In the genomic region with DNA sequence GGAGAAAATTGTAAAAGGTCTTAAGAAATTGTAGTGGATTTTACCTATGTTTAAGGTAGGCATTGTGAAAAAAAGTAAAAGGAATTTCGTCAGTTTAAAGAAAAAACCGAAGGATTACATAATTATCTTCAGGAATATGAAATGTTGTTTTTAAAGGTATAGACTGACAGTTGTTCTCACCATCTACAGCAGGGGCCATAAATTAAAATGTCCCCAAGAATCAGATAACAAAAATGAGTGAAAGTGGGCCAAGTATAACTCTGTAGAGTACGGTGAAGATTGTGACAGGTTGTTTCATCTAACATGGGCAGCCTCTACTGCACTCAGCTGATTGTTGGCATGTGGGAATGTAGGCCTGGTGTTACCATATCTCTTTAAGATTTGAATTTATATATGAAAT, we compare ENCODE assay signal across 36 cellular contexts. TPM values are rescaled to one million over a fixed set of nuclear protein-coding genes. Genes with fewer than 3 reads are reported as not detected.
A peak's percentile ranks its signal among the peaks of the same experiment; 100 is the strongest.
DNase-seq lines count a peak whose midpoint lies in the region; ATAC-seq, FAIRE-seq and TF ChIP-seq lines count a peak whose summit lies in the region.
"Had no signal": no experiment of that assay in that cellular context is flagged by ENCODE, and none has a peak within 500 bp of the region (broad histone marks: within the 10 kb centered on the region; RNA-seq: fewer than 3 reads in every experiment).

No MANE protein-coding gene starts in this region.

- no peaks in the 10 kb centered on the region for H3K27me3 Mint-ChIP-seq in CD8-positive, alpha-beta T cell (ENCODE audit: low read depth)
- H3K27me3 Mint-ChIP-seq in memory B cell = no peaks in the 10 kb centered on the region
- H3K27me3 Mint-ChIP-seq: B cell; CD4-positive, alpha-beta memory T cell; CD4-positive, alpha-beta T cell; CD4-positive, CD25-positive, alpha-beta regulatory T cell; CD8-positive, alpha-beta memory T cell had no signal

- H3K9ac ChIP-seq in K562 (ENCODE audit: insufficient read depth in 1 of 2, low read depth in 2 of 2, low read length in 2 of 2) = no peak overlapping the region
- no peak overlapping the region for H3K9ac ChIP-seq in trophoblast cell (ENCODE audit: low read length)
- H3K9ac ChIP-seq: BLaER1; BLaER1 treated with 17β-estradiol and CSF1 and Interleukin-3, amounts not matched to agents 10 nM and 100 nM had no signal

- no peaks in the 10 kb centered on the region for H3K79me2 ChIP-seq in K562 (ENCODE audit: control insufficient read depth, insufficient read depth, low read length)
- H3K79me2 ChIP-seq in trophoblast cell (ENCODE audit: control insufficient read depth, insufficient read depth, low read length, poor library complexity) = no peaks in the 10 kb centered on the region

- H3K14ac ChIP-seq in trophoblast cell (ENCODE audit: low read length) = no peak overlapping the region

- H3K9me3 Mint-ChIP-seq in CD8-positive, alpha-beta T cell = no peaks in the 10 kb centered on the region
- no peaks in the 10 kb centered on the region for H3K9me3 Mint-ChIP-seq in memory B cell
- H3K9me3 Mint-ChIP-seq: CD14-positive monocyte; CD4-positive, alpha-beta memory T cell; CD4-positive, alpha-beta T cell; CD4-positive, CD25-positive, alpha-beta regulatory T cell; CD8-positive, alpha-beta memory T cell had no signal

- H3K27ac Mint-ChIP-seq in CD8-positive, alpha-beta T cell = peak overlapping the region; percentile 62
- peak overlapping the region; percentile 54 for H3K27ac Mint-ChIP-seq in memory B cell
- H3K27ac Mint-ChIP-seq: B cell; CD14-positive monocyte; CD4-positive, alpha-beta T cell had no signal

- peaks cover 65% of the 10 kb centered on the region for H3K36me3 Mint-ChIP-seq in CD8-positive, alpha-beta T cell
- H3K36me3 Mint-ChIP-seq in memory B cell = peaks cover 28% of the 10 kb centered on the region

- H3K4me3 ChIP-seq in CD8-positive, alpha-beta T cell (ENCODE audit: low read depth, low read length) = no peak overlapping the region
- no peak overlapping the region for H3K4me3 ChIP-seq in K562
- H3K4me3 ChIP-seq in trophoblast cell (ENCODE audit: low read depth, low read length) = no peak overlapping the region
- H3K4me3 ChIP-seq: A549; BLaER1; BLaER1 treated with 17β-estradiol and CSF1 and Interleukin-3, amounts not matched to agents 10 nM and 100 nM had no signal

- no peak for ATAC-seq in CD8-positive, alpha-beta T cell
- ATAC-seq in K562 (no peak), memory B cell (ENCODE audit: low read depth) (no peak), HG02759 (IDR thresholded peaks at IDR 0.05; ENCODE audit: unreplicated experiment) (no peak)
- ATAC-seq: A549 had no signal

- no peak for TF ChIP-seq CTCF in CD8-positive, alpha-beta T cell (IDR thresholded peaks at IDR 0.05)
- TF ChIP-seq CTCF in K562 (IDR thresholded peaks at IDR 0.05 in 2 of 3, conservative IDR thresholded peaks at IDR 0.05 in 1 of 3; ENCODE audit: insufficient read depth in 2 of 3, low read depth in 1 of 3, low read length in 3 of 3) = no peak

- no peak overlapping the region for H3K4me2 ChIP-seq in K562 (ENCODE audit: insufficient read depth, low read length)
- H3K4me2 ChIP-seq in trophoblast cell (ENCODE audit: low read length) = no peak overlapping the region
- H3K4me2 ChIP-seq: A549; BLaER1; BLaER1 treated with 17β-estradiol and CSF1 and Interleukin-3, amounts not matched to agents 10 nM and 100 nM had no signal

- H3K4me3 Mint-ChIP-seq in CD8-positive, alpha-beta T cell = no peak overlapping the region
- no peak overlapping the region for H3K4me3 Mint-ChIP-seq in memory B cell
- H3K4me3 Mint-ChIP-seq: B cell; CD14-positive monocyte; CD4-positive, alpha-beta memory T cell; CD4-positive, alpha-beta T cell; CD4-positive, CD25-positive, alpha-beta regulatory T cell; CD8-positive, alpha-beta memory T cell had no signal

- peaks cover 30% of the 10 kb centered on the region for H3K36me3 ChIP-seq in CD8-positive, alpha-beta T cell (ENCODE audit: insufficient read depth, low read length)
- H3K36me3 ChIP-seq in K562 (ENCODE audit: control insufficient read depth, insufficient read depth, low read length) = peaks cover 49% of the 10 kb centered on the region; the same call in 1 of the 3 replicates
- peaks cover 16 to 29% of the 10 kb centered on the region in 2 experiments for H3K36me3 ChIP-seq in trophoblast cell (ENCODE audit: control insufficient read depth in 1 of 2, insufficient read depth in 2 of 2, low read length in 2 of 2)

- POLR2A ChIA-PET in CD8-positive, alpha-beta T cell (lab: Charles Lee) = interaction anchor here (1.4 kb wide), 1 partner anchor 37 kb away, joined by 3 read pairs; no protein-coding TSS in a partner anchor
- POLR2A ChIA-PET in K562 (lab: Yijun Ruan, JAX) = no interaction called here

- H3K27me3 ChIP-seq in CD8-positive, alpha-beta T cell (ENCODE audit: insufficient read depth, low read length) = no peaks in the 10 kb centered on the region
- no peaks in the 10 kb centered on the region for H3K27me3 ChIP-seq in K562 (ENCODE audit: control insufficient read depth in 2 of 2, insufficient read depth in 2 of 2, low read length in 2 of 2)
- H3K27me3 ChIP-seq in trophoblast cell (ENCODE audit: insufficient read depth, low read length) = no peaks in the 10 kb centered on the region
- H3K27me3 ChIP-seq: BE2C; BLaER1; BLaER1 treated with 17β-estradiol and CSF1 and Interleukin-3, amounts not matched to agents 10 nM and 100 nM had no signal

- 31% methylated on average over 3 of the region's 3 CpGs for WGBS in K562 (ENCODE audit: insufficient coverage, low coverage, missing lambda C conversion rate)
- no CpG with 5 or more reads among the region's 3 CpGs for WGBS in trophoblast cell (ENCODE audit: extremely low coverage, insufficient coverage, insufficient read length)

- in situ Hi-C loops in K562 (cut with MboI) = no loop called here

- H2BK12ac ChIP-seq in trophoblast cell (ENCODE audit: low read length) = no peak overlapping the region

- no peak overlapping the region for H3K18ac ChIP-seq in trophoblast cell (ENCODE audit: low read length)

- H3K79me1 ChIP-seq in trophoblast cell (ENCODE audit: low read length) = no peaks in the 10 kb centered on the region

- no peak overlapping the region for H3K27ac ChIP-seq in CD8-positive, alpha-beta T cell (ENCODE audit: low read depth, low read length)
- no peak overlapping the region for H3K27ac ChIP-seq in K562 (ENCODE audit: extremely low read depth, low read depth, low read length)
- H3K27ac ChIP-seq in trophoblast cell (ENCODE audit: low read depth, low read length) = no peak overlapping the region
- H3K27ac ChIP-seq: 22Rv1; A549; BLaER1; BLaER1 treated with 17β-estradiol and CSF1 and Interleukin-3, amounts not matched to agents 10 nM and 100 nM; C4-2B had no signal

- no peaks in the 10 kb centered on the region for H4K20me1 ChIP-seq in K562 (replicated peaks; ENCODE audit: control insufficient read depth, insufficient read depth, low read length)

- intact Hi-C loops in CD8-positive, alpha-beta T cell (cut with DNase I, micrococcal nuclease) = no loop called here
- intact Hi-C loops in K562 (cut with micrococcal nuclease) = loop anchor here (5.0 kb wide), 1 partner anchor 299 kb away; no protein-coding TSS in a partner anchor

- H2BK5ac ChIP-seq in trophoblast cell (ENCODE audit: low read depth, low read length, poor library complexity) = no peak overlapping the region

- no peak overlapping the region for H2BK120ac ChIP-seq in trophoblast cell (ENCODE audit: insufficient read depth, low read length, poor library complexity)

- H4K12ac ChIP-seq in trophoblast cell (ENCODE audit: low read depth, low read length) = no peak overlapping the region

- TF ChIP-seq EP300 in K562 (IDR thresholded peaks at IDR 0.05; ENCODE audit: low read length) = no peak

- H3K4me1 ChIP-seq in CD8-positive, alpha-beta T cell (ENCODE audit: insufficient read depth, low read length) = no peaks in the 10 kb centered on the region
- H3K4me1 ChIP-seq in K562 (replicated peaks in 1 of 2; ENCODE audit: control insufficient read depth in 2 of 2, insufficient read depth in 2 of 2, low read length in 2 of 2) (peaks cover 0 to 2% of the 10 kb centered on the region in 2 experiments; a peak in 1 of 5 replicates), trophoblast cell (ENCODE audit: control insufficient read depth in 1 of 2, insufficient read depth in 2 of 2, low read length in 2 of 2) (no peaks in the 10 kb centered on the region)
- H3K4me1 ChIP-seq: A549; BE2C; BLaER1; BLaER1 treated with 17β-estradiol and CSF1 and Interleukin-3, amounts not matched to agents 10 nM and 100 nM; Caco-2 had no signal

- H3K4ac ChIP-seq in trophoblast cell (ENCODE audit: low read depth, low read length) = no peak overlapping the region

- FAIRE-seq in HTR-8/SVneo (lab: Jason Lieb, UNC) (peak; percentile 83), K562 (lab: Jason Lieb, UNC) (no peak)
- FAIRE-seq: A204.1, A549, D721Med had no signal

- H4K8ac ChIP-seq in trophoblast cell (ENCODE audit: low read depth, low read length) = no peak overlapping the region

- peaks cover 16% of the 10 kb centered on the region for H3K4me1 Mint-ChIP-seq in CD8-positive, alpha-beta T cell (ENCODE audit: low read depth)
- H3K4me1 Mint-ChIP-seq in memory B cell = peaks cover 13% of the 10 kb centered on the region
- H3K4me1 Mint-ChIP-seq: B cell, CD14-positive monocyte had no signal

- H3K9me3 ChIP-seq in CD8-positive, alpha-beta T cell (ENCODE audit: low read length) = no peaks in the 10 kb centered on the region
- no peaks in the 10 kb centered on the region for H3K9me3 ChIP-seq in K562 (replicated peaks; ENCODE audit: control insufficient read depth, insufficient read depth, low read depth, low read length)
- no peaks in the 10 kb centered on the region for H3K9me3 ChIP-seq in trophoblast cell (ENCODE audit: insufficient read depth, low read depth, low read length)
- H3K9me3 ChIP-seq: A549; BE2C; BLaER1; BLaER1 treated with 17β-estradiol and CSF1 and Interleukin-3, amounts not matched to agents 10 nM and 100 nM; Caco-2 had no signal

- TF ChIP-seq POLR2A in K562 (conservative IDR thresholded peaks at IDR 0.05) = no peak

- DNase-seq in CD8-positive, alpha-beta T cell = no peak
- DNase-seq in HTR-8/SVneo (ENCODE audit: insufficient read length, low spot score) = no peak
- DNase-seq in K562 (ENCODE audit: extremely low read depth in 1 of 4, low spot score in 3 of 4) = no peak
- no peak for DNase-seq in memory B cell (ENCODE audit: low spot score in 2 of 2)
- no peak for DNase-seq in OCI-M2 (lab: John Stamatoyannopoulos, UW; ENCODE audit: unreplicated experiment)
- no peak for DNase-seq in trophoblast cell
- no peak for DNase-seq in NCI-H2171 (lab: John Stamatoyannopoulos, UW)
- DNase-seq: 8988T; ACHN; AML-193; BE2C; C1 segment of cervical spinal cord; Caco-2; Calu3; CD4-positive, alpha-beta memory T cell; CD4-positive, alpha-beta T cell; CD4-positive, CD25-positive, alpha-beta regulatory T cell; CD8-positive, alpha-beta memory T cell; COR-L47; DMS 273 treated with DMSO at 0.1 percent for 48 hours; DMS153; DMS53; DMS79; DMS79 treated with DMSO at 0.1 percent for 48 hours; DND-41; EL had no signal

- no peak overlapping the region for H2AK5ac ChIP-seq in trophoblast cell (ENCODE audit: low read length)

- H3K23ac ChIP-seq in trophoblast cell (ENCODE audit: low read length) = no peak overlapping the region

- H3K9me1 ChIP-seq in K562 (ENCODE audit: control insufficient read depth, insufficient read depth, low read length) = no peaks in the 10 kb centered on the region

- H2AFZ ChIP-seq in K562 (ENCODE audit: low read depth, low read length) = no peak overlapping the region
- no peak overlapping the region for H2AFZ ChIP-seq in trophoblast cell (ENCODE audit: insufficient read depth, low read length, poor library complexity)

- H4K91ac ChIP-seq in trophoblast cell (ENCODE audit: low read depth, low read length) = no peak overlapping the region

- no peak for TF ChIP-seq RAD21 in K562 (CRISPR knock-in tag; conservative IDR thresholded peaks at IDR 0.05 in 1 of 2, IDR thresholded peaks at IDR 0.05 in 1 of 2)

- BruUV-seq in K562 (replicated peaks; lab: Mats Ljungman, UMichigan) = no TSS peak

- CTCF ChIA-PET in CD8-positive, alpha-beta T cell (lab: Charles Lee) = interaction anchor here (0.7 to 1.2 kb wide), 3 partner anchors 171 to 192 kb away, joined by 3 to 4 read pairs (median 3); a partner anchor contains a TSS
- CTCF ChIA-PET in K562 (lab: Yijun Ruan, JAX; ENCODE audit: low intra/inter-chr PET ratio) = no interaction called here

RNA-seq across cellular contexts. Expression of a gene that starts 38.3 kb away (rescaled TPM):
- 10 to 100 TPM; 77.3 to 78.8 TPM for total RNA-seq in CD8-positive, alpha-beta T cell
- 21.6 and 92.8 TPM in 2 replicates for total RNA-seq in K562 (2011; cell fraction: chromatin; rRNA removed; ENCODE audit: low replicate concordance)
- 9.3 and 11.4 TPM in 2 replicates for total RNA-seq in K562 (2011; cell fraction: nucleolus; rRNA removed)
- 45.4 and 78.9 TPM in 2 replicates for total RNA-seq in K562 (2011; cell fraction: nucleoplasm; rRNA removed)
- total RNA-seq in K562 (2014; rRNA removed) (9.1 and 10.3 TPM in 2 replicates), K562 (2014; rRNA removed; fragmentation: Illumina TruSeq; extraction: Trizol) (15.1 and 17.1 TPM in 2 replicates), K562 (2015; rRNA removed; fragmentation: Illumina TruSeq; extraction: Trizol) (14.9 and 15.9 TPM in 2 replicates), K562 (2021) (28.8 and 32.6 TPM in 2 replicates)
- polyA plus RNA-seq in K562 (2011; rRNA removed) (7.2 and 7.8 TPM in 2 replicates), K562 (2014; fragmentation: Illumina TruSeq; extraction: Trizol) (29.9 and 32.7 TPM in 2 replicates), K562 (2014; fragmentation: Nextera tagmentation; extraction: Ambion mirVana) (1 to 10 TPM; 7.3 to 8.6 TPM), K562 (2014; rRNA removed) (13.9 and 14.6 TPM in 2 replicates)
- 2.1 and 3.6 TPM in 2 replicates for polyA plus RNA-seq in K562 (2011; cell fraction: cytosol; rRNA removed)
- polyA plus RNA-seq in K562 (2011; cell fraction: nucleus; rRNA removed) = 22.2 and 26.1 TPM in 2 replicates
- polyA plus RNA-seq in K562 (2012) = 23.3 and 26.0 TPM in 2 replicates
- polyA minus RNA-seq in K562 (2011; rRNA and poly(A)+ RNA removed) = 15.4 and 19.7 TPM in 2 replicates
- 10.2 and 10.6 TPM in 2 replicates for polyA minus RNA-seq in K562 (2011; cell fraction: cytosol; rRNA and poly(A)+ RNA removed)
- 20.2 and 37.8 TPM in 2 replicates for polyA minus RNA-seq in K562 (2011; cell fraction: nucleus; rRNA and poly(A)+ RNA removed)
- 26.2 and 27.4 TPM in 2 replicates for polyA plus RNA-seq in trophoblast cell (2013)
